Comparison of ENCODE assay signal across 28 cellular contexts in genomic region chr20:44570369-44570768, GRCh38.
"Had no signal": no experiment of that assay in that cellular context is flagged by ENCODE, and none has a peak within 500 bp of the region (broad histone marks: within the 10 kb centered on the region; RNA-seq: fewer than 3 reads in every experiment).

No MANE protein-coding gene starts in this region.

- H3K4me1 Mint-ChIP-seq: central memory CD8-positive, alpha-beta T cell had no signal

- H3K9me3 ChIP-seq: heart right ventricle, left lung, lower lobe of right lung, neutrophil, pancreas, prostate gland, stomach, suprapubic skin, tibial artery had no signal

- H3K27me3 ChIP-seq: foreskin keratinocyte, heart right ventricle, left lung, neutrophil, pancreas, stomach, suprapubic skin, tibial artery had no signal

- H3K27me3 Mint-ChIP-seq: activated CD4-positive, alpha-beta T cell treated with anti-CD3 and anti-CD28 coated beads for 36 hours; activated CD8-positive, alpha-beta memory T cell treated with anti-CD3 and anti-CD28 coated beads, Interleukin-2, amount 10 ng/mL, durations not matched to agents 7 days and 5 days; activated naive CD8-positive, alpha-beta T cell; central memory CD8-positive, alpha-beta T cell; dendritic cell treated with granulocyte-macrophage colony-stimulating factor and Interleukin-4, amounts not matched to agents 40 ng/mL and 50 ng/mL, for 4 days; stimulated activated naive B cell treated with anti-CD40 and anti-IgM and Interleukin-4, amounts not matched to agents 10 μg/mL and 1 μg/mL and 100 μg/mL, for 72 hours had no signal

- H3K27ac Mint-ChIP-seq: activated CD4-positive, alpha-beta T cell treated with anti-CD3 and anti-CD28 coated beads for 36 hours; activated CD8-positive, alpha-beta memory T cell treated with anti-CD3 and anti-CD28 coated beads, Interleukin-2, amount 10 ng/mL, durations not matched to agents 7 days and 5 days; activated CD8-positive, alpha-beta T cell treated with anti-CD3 and anti-CD28 coated beads, Interleukin-2, amount 10 ng/mL, durations not matched to agents 7 days and 5 days; activated naive CD8-positive, alpha-beta T cell; dendritic cell treated with granulocyte-macrophage colony-stimulating factor and Interleukin-4, amounts not matched to agents 40 ng/mL and 50 ng/mL, for 4 days; endodermal cell; nephron progenitor cell; stimulated activated naive B cell treated with anti-CD40 and anti-IgM and Interleukin-4, amounts not matched to agents 10 μg/mL and 1 μg/mL and 100 μg/mL, for 72 hours had no signal

- DNase-seq: activated CD4-positive, alpha-beta T cell treated with anti-CD3 and anti-CD28 coated beads for 36 hours; activated CD4-positive, CD25-positive, alpha-beta regulatory T cell; activated CD8-positive, alpha-beta memory T cell treated with anti-CD3 and anti-CD28 coated beads, Interleukin-2, amount 10 ng/mL, durations not matched to agents 7 days and 5 days; activated CD8-positive, alpha-beta T cell treated with anti-CD3 and anti-CD28 coated beads, Interleukin-2, amount 10 ng/mL, durations not matched to agents 7 days and 5 days; activated effector memory CD4-positive, alpha-beta T cell treated with Interleukin-2 at 50 U/mL for 16 hours; activated naive CD4-positive, alpha-beta T cell treated with Interleukin-2 at 50 U/mL for 16 hours; activated T-cell treated with anti-CD3 and anti-CD28 coated beads for 4 hours; anterior cingulate cortex; endodermal cell; foreskin keratinocyte; heart right ventricle; left lung; lower lobe of right lung; nephron progenitor cell; pancreas; retina; stimulated activated CD4-positive, alpha-beta T cell treated with anti-CD3 and anti-CD28 coated beads, Interleukin-15, amount 100 ng/mL, for 24 hours; stimulated activated CD4-positive, alpha-beta T cell treated with anti-CD3 and anti-CD28 coated beads, Interleukin-2, amount 100 ng/mL, for 24 hours; stimulated activated naive B cell treated with anti-CD40 and anti-IgM and Interleukin-4, amounts not matched to agents 10 μg/mL and 1 μg/mL and 100 μg/mL, for 72 hours; stomach; tibial artery had no signal

- H3K4me1 ChIP-seq: prostate gland had no signal

- H3K36me3 Mint-ChIP-seq: activated CD8-positive, alpha-beta memory T cell treated with anti-CD3 and anti-CD28 coated beads, Interleukin-2, amount 10 ng/mL, durations not matched to agents 7 days and 5 days; activated naive CD8-positive, alpha-beta T cell; stimulated activated naive B cell treated with anti-CD40 and anti-IgM and Interleukin-4, amounts not matched to agents 10 μg/mL and 1 μg/mL and 100 μg/mL, for 72 hours had no signal

- H3K27ac ChIP-seq: foreskin keratinocyte, left lung, lower lobe of right lung, neutrophil, pancreas, prostate gland, stomach, suprapubic skin, tibial artery had no signal

- H3K9me3 Mint-ChIP-seq: central memory CD8-positive, alpha-beta T cell; dendritic cell treated with granulocyte-macrophage colony-stimulating factor and Interleukin-4, amounts not matched to agents 40 ng/mL and 50 ng/mL, for 4 days; endodermal cell; nephron progenitor cell; stimulated activated naive B cell treated with anti-CD40 and anti-IgM and Interleukin-4, amounts not matched to agents 10 μg/mL and 1 μg/mL and 100 μg/mL, for 72 hours had no signal

- H3K4me3 Mint-ChIP-seq: activated CD4-positive, alpha-beta T cell treated with anti-CD3 and anti-CD28 coated beads for 36 hours; activated CD8-positive, alpha-beta memory T cell treated with anti-CD3 and anti-CD28 coated beads, Interleukin-2, amount 10 ng/mL, durations not matched to agents 7 days and 5 days; activated CD8-positive, alpha-beta T cell treated with anti-CD3 and anti-CD28 coated beads, Interleukin-2, amount 10 ng/mL, durations not matched to agents 7 days and 5 days; activated naive CD8-positive, alpha-beta T cell; central memory CD8-positive, alpha-beta T cell; dendritic cell treated with granulocyte-macrophage colony-stimulating factor and Interleukin-4, amounts not matched to agents 40 ng/mL and 50 ng/mL, for 4 days; endodermal cell; nephron progenitor cell; stimulated activated naive B cell treated with anti-CD40 and anti-IgM and Interleukin-4, amounts not matched to agents 10 μg/mL and 1 μg/mL and 100 μg/mL, for 72 hours had no signal

- ATAC-seq: activated CD4-positive, alpha-beta T cell treated with anti-CD3 and anti-CD28 coated beads for 36 hours; activated CD8-positive, alpha-beta memory T cell treated with anti-CD3 and anti-CD28 coated beads, Interleukin-2, amount 10 ng/mL, durations not matched to agents 7 days and 5 days; activated CD8-positive, alpha-beta T cell treated with anti-CD3 and anti-CD28 coated beads, Interleukin-2, amount 10 ng/mL, durations not matched to agents 7 days and 5 days; esophagus mucosa; foreskin keratinocyte; heart right ventricle; left lung; lower lobe of right lung; pancreas; stimulated activated naive B cell treated with anti-CD40 and anti-IgM and Interleukin-4, amounts not matched to agents 10 μg/mL and 1 μg/mL and 100 μg/mL, for 72 hours had no signal

- H3K36me3 ChIP-seq: heart right ventricle, left lung, lower lobe of right lung, neutrophil, pancreas, prostate gland, stomach, suprapubic skin, tibial artery had no signal

- H3K4me3 ChIP-seq: heart right ventricle, left lung, lower lobe of right lung, pancreas, prostate gland, stomach, suprapubic skin, tibial artery had no signal
